Comparison of ENCODE assay signal across 29 cellular contexts in the genomic region with DNA sequence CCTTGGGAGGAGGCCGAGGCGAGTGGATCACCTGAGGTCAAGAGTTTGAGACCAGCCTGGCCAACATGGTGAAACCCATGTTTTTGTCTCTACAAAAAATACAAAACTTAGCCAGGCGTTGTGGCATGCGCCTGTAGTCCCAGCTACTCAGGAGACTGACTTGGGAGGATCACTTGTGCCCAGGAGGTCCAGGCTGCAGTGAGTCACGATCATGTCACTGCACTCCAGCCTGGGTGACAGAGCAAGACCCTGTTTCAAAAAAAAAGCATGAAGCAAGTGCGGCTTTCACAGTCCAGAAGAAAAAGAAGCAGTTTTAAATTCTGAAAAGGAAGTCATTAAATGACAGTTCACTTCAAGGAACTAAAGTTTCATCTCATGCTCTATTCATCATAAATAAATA. TPM values are rescaled to one million over a fixed set of nuclear protein-coding genes. Genes with fewer than 3 reads are reported as not detected.
"Had no signal": no experiment of that assay in that cellular context is flagged by ENCODE, and none has a peak within 500 bp of the region (broad histone marks: within the 10 kb centered on the region; RNA-seq: fewer than 3 reads in every experiment).

No MANE protein-coding gene starts in this region.

- H3K4me1 ChIP-seq: foreskin keratinocyte, testis had no signal

- H3K27ac ChIP-seq: brain microvascular endothelial cell, foreskin keratinocyte, lower lobe of right lung, right lobe of liver, testis, VCaP had no signal

- H3K36me3 ChIP-seq: brain microvascular endothelial cell, lower lobe of right lung, right lobe of liver had no signal

- FAIRE-seq: small intestine had no signal

- DNase-seq: activated CD4-positive, alpha-beta memory T cell treated with anti-CD3 and anti-CD28 coated beads, Interleukin-2, amount 10 ng/mL, durations not matched to agents 7 days and 5 days; activated CD4-positive, alpha-beta T cell treated with anti-CD3 and anti-CD28 coated beads, Interleukin-2, amount 10 ng/mL, durations not matched to agents 24 days and 14 days; activated gamma-delta T cell; activated naive CD4-positive, alpha-beta T cell treated with anti-CD3 and anti-CD28 coated beads, Interleukin-2, amount 50 U/mL, for 16 hours; brain microvascular endothelial cell; central memory CD4-positive, alpha-beta T cell; effector memory CD4-positive, alpha-beta T cell; foreskin keratinocyte; kidney; lower lobe of right lung; mesendoderm; mucosa of descending colon; nucleus accumbens; right lobe of liver; small intestine; stimulated activated CD4-positive, alpha-beta T cell treated with anti-CD3 and anti-CD28 coated beads, Interleukin-15, amount 100 ng/mL, for 24 hours; testis; trophoblast cell had no signal

- ATAC-seq: activated CD4-positive, CD25-positive, alpha-beta regulatory T cell treated with anti-CD3 and anti-CD28 coated beads, Interleukin-2, amount 50 U/mL, for 24 hours; foreskin keratinocyte; left lobe of liver; lower lobe of right lung; mucosa of descending colon; right lobe of liver; stimulated activated memory B cell treated with anti-CD40 and anti-IgM and Interleukin-4, amounts not matched to agents 10 μg/mL and 1 μg/mL and 100 μg/mL, for 72 hours had no signal

- H3K27me3 ChIP-seq: brain microvascular endothelial cell, foreskin keratinocyte, right lobe of liver, testis had no signal

- H3K9me3 ChIP-seq: lower lobe of right lung, mucosa of descending colon, right lobe of liver, testis had no signal

- H3K4me3 ChIP-seq: lower lobe of right lung, mucosa of descending colon, right lobe of liver, testis had no signal

RNA-seq across cellular contexts. Expression of a gene that starts 21.6 kb away (rescaled TPM):
- total RNA-seq: activated CD4-positive, alpha-beta memory T cell treated with anti-CD3 and anti-CD28 coated beads, Interleukin-2, amount 10 ng/mL, durations not matched to agents 7 days and 5 days; activated CD4-positive, alpha-beta T cell treated with anti-CD3 and anti-CD28 coated beads, Interleukin-2, amount 10 ng/mL, durations not matched to agents 24 days and 14 days; activated T-helper 1 cell treated with anti-CD3 and anti-CD28 coated beads, Interleukin-12 subunit alpha, Interleukin-12 subunit beta, Interleukin-2, Interleukin-4 antibody, amounts not matched to agents 30 ng/mL and 10 ng/mL and 1 ng/mL, durations not matched to agents 14 hours and 24 hours and 36 hours; aorta; dermis microvascular lymphatic vessel endothelial cell; glomerular endothelial cell; kidney; lower lobe of right lung; mucosa of descending colon; T-helper 2 cell treated with Interferon-gamma antibody and Interleukin-4, amounts not matched to agents 100 ng/mL and 5 ng/mL, for 36 hours had no signal
- polyA plus RNA-seq: adipose tissue, aorta, esophagus had no signal
